In the genomic region with DNA sequence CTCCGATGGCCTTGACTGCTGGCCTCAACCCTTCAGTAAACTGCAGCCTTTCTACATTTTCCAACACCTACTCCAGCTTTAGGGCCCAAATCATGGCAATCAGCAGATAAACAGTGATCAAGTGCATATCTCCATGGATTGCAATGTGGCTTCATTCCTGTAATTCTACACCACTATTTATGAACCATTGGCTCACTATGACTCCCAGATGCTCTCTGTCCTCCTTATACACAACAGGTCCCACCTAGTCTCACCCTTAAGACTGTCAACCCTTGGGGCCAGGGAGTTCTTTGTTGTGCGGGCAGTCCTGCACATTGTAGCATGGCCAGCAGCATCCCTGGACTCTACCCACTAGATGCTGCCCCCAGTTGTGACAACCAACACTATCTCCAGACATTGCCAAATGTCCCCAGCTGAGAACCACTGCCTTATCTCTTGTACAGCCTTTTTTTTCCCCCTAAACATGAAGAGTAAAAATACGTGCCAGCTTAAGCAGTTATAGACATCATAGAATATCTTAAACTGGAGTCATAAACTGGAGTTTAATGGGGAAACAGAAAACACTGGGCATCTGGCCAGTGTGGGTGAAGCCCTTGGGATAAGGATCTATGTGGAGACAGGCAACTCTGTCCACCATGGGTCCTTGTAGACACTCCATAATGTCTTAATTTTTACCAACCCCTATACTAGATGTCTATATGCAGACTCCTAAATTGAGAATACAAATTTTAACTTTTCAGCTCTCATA, we compare ENCODE assay signal across 1 cellular context.
TF ChIP-seq lines count a peak whose summit lies in the region.

No MANE protein-coding gene starts in this region.

TF ChIP-seq in HepG2, 621 proteins besides CTCF, POLR2A, EP300 and RAD21:
- TF ChIP-seq SOX5 (CRISPR knock-in tag; IDR thresholded peaks at IDR 0.05; ENCODE audit: borderline replicate concordance) (no peak), ZNF687 (CRISPR knock-in tag; IDR thresholded peaks at IDR 0.05) (no peak), ZIK1 (CRISPR knock-in tag; IDR thresholded peaks at IDR 0.05; ENCODE audit: borderline replicate concordance, low read depth) (no peak), JUND (CRISPR knock-in tag; IDR thresholded peaks at IDR 0.05) (peak; percentile 1; the same call in 1 of the 2 replicates), ZNF264 (CRISPR knock-in tag; IDR thresholded peaks at IDR 0.05) (no peak), BCL3 (CRISPR knock-in tag; IDR thresholded peaks at IDR 0.05) (0 out of 2 replicates have a peak, but pooled peaks have one; percentile 15), DNMT3B (CRISPR knock-in tag; conservative IDR thresholded peaks at IDR 0.05) (no peak), ZNF777 (CRISPR knock-in tag; IDR thresholded peaks at IDR 0.05) (no peak)
